Comparison of ENCODE assay signal across 8 cellular contexts in the genomic region with DNA sequence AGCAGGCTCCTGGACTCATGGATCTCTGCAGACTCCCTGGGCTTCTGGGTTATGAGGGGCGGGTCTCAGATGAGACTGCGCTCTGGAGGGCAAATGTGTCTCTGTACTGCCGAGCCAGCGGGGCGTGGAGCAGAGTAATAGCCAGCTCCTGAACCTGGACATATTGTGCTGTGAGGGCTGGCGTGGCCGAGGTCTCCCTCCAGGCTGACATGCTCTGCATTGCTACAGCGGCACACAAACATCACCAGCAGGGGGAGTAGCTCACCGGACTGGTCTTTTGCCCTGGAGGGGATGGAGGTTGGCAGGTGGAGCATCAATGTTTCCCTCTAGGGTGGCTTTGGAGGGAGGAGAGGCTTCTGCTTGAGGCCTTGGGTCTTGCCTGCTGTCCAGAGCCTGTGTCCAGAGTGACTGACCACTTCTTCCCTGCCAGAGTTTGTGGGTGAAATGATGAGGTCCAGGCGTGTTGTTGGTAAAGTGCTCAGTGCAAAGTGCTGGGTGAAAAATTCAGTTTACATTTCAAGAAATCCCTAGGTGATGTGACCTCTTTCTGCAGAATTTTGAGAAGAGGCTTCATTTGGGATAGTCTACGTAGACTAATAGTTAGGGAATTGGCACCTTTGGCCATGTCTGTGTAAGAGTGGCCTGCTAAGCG. TPM values are rescaled to one million over a fixed set of nuclear protein-coding genes. Genes with fewer than 3 reads are reported as not detected.
A peak's percentile ranks its signal among the peaks of the same experiment; 100 is the strongest.
DNase-seq lines count a peak whose midpoint lies in the region; ATAC-seq and TF ChIP-seq lines count a peak whose summit lies in the region.

No MANE protein-coding gene starts in this region.

- intact Hi-C loops in heart left ventricle (cut with DNase I), result loop anchor here in 5 of 10 donors (10.0 kb wide), 5 partner anchors 631 to 1271 kb away; partner anchors contain the start of gene DIRAS2 (in 1 of the 5)

- in situ Hi-C loops in Caki2 (cut with HindIII; ENCODE audit: low pct_unique_long_range_greater_than_20kb, low sequenced_read_pairs), result no loop called here

- peak; percentile 53 for ATAC-seq in HG02798 (IDR thresholded peaks at IDR 0.05; ENCODE audit: poor library complexity, unreplicated experiment)
- ATAC-seq in heart left ventricle, result peak; percentile 48 to 59 (median 56)
- ATAC-seq in GM19467 (IDR thresholded peaks at IDR 0.05; ENCODE audit: unreplicated experiment), result no peak

- 38 to 45% (median 41%) methylated on average over 8 to 12 of the region's 12 CpGs for WGBS in heart left ventricle, 4 donors

- no peaks in the 10 kb centered on the region for H3K36me3 ChIP-seq in heart left ventricle

- no peaks in the 10 kb centered on the region for H3K4me1 ChIP-seq in heart left ventricle

- no peak for TF ChIP-seq POLR2A in heart left ventricle (IDR thresholded peaks at IDR 0.05)

- peaks cover 0 to 6% (median 0%) of the 10 kb centered on the region in 9 donors for H3K27me3 ChIP-seq in heart left ventricle

- TF ChIP-seq CTCF in heart left ventricle (IDR thresholded peaks at IDR 0.05) (peak; percentile 31 to 66 (median 49)), coronary artery (IDR thresholded peaks at IDR 0.05) (no peak)

- no peaks in the 10 kb centered on the region for H3K9me3 ChIP-seq in heart left ventricle

- DNase-seq in Caki2 (ENCODE audit: low read depth) (peak; percentile 8), RPMI7951 (ENCODE audit: low read depth) (peak; percentile 14), heart left ventricle (peak in 3 of 5 donors; percentile 29 to 57 (median 52)), coronary artery (ENCODE audit: low spot score) (no peak)
- DNase-seq in activated T-helper 1 cell treated with anti-CD3 and anti-CD28 coated beads, Interleukin-2, amount 50 U/mL, for 16 hours (ENCODE audit: low read depth in 1 of 2, low spot score in 1 of 2), result peak; percentile 38 to 39
- peak; percentile 60 for DNase-seq in stimulated activated CD4-positive, alpha-beta T cell treated with anti-CD3 and anti-CD28 coated beads, Interleukin-12 subunit alpha, Interleukin-12 subunit beta, amount 100 ng/mL, for 4 hours

- H3K4me3 ChIP-seq in heart left ventricle (no peak overlapping the region), coronary artery (no peak overlapping the region)

- H3K27ac ChIP-seq in heart left ventricle (no peak overlapping the region), coronary artery (no peak overlapping the region)

RNA-seq across cellular contexts. Expression of gene GADD45G, which starts 10.9 kb away (rescaled TPM):
- 4.6 and 4.8 TPM in 2 replicates for total RNA-seq in Caki2 (2014; rRNA removed; shearing (Covaris generic); ENCODE audit: low replicate concordance)
- 0.12 TPM in 1 of 2 replicates, not detected in the other for total RNA-seq in RPMI7951 (2014; rRNA removed; shearing (Covaris generic))
- 10 to 100 TPM in 8 of 9 donors, 1 to 10 TPM in 1; 9.9 to 45.5 (median 13.2) TPM for total RNA-seq in heart left ventricle
- 100 to 1,000 TPM in 1 of 2 donors, 10 to 100 TPM in 1; 37.3 to 118 TPM for polyA plus RNA-seq in heart left ventricle
